Comparison of ENCODE assay signal across 1 cellular context in the genomic region with DNA sequence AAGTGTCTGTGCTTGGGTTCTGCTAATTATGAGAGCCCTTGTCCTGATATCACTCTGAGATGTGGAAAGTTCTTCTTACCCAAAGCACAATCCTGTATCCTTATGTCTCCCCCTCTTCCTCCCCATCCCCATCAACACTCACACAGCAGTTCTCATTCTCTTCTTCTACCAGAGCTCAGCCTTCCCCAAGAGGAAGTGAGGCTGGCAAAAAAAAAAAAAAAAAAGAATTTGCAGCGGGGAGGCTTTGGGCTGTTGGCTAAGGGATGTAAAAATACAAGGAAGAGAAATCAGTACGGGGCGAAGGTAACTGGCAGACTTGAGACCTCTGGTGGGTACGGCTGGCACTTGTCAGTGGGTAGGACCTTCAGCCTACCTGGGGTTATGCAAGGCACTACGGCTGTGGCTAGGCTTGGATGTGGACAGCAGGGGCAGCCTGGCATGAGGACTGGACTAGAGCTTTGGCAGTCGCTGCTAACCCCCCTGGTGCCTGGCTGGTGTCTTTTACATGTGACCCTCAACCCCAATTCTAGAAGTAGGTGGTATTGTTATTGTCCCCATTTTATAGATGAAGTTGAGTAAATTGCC.
TF ChIP-seq lines count a peak whose summit lies in the region.

No MANE protein-coding gene starts in this region.

TF ChIP-seq in K562, 482 proteins besides CTCF, POLR2A, EP300 and RAD21 (continued from another document):
- TF ChIP-seq, protein P1, sequence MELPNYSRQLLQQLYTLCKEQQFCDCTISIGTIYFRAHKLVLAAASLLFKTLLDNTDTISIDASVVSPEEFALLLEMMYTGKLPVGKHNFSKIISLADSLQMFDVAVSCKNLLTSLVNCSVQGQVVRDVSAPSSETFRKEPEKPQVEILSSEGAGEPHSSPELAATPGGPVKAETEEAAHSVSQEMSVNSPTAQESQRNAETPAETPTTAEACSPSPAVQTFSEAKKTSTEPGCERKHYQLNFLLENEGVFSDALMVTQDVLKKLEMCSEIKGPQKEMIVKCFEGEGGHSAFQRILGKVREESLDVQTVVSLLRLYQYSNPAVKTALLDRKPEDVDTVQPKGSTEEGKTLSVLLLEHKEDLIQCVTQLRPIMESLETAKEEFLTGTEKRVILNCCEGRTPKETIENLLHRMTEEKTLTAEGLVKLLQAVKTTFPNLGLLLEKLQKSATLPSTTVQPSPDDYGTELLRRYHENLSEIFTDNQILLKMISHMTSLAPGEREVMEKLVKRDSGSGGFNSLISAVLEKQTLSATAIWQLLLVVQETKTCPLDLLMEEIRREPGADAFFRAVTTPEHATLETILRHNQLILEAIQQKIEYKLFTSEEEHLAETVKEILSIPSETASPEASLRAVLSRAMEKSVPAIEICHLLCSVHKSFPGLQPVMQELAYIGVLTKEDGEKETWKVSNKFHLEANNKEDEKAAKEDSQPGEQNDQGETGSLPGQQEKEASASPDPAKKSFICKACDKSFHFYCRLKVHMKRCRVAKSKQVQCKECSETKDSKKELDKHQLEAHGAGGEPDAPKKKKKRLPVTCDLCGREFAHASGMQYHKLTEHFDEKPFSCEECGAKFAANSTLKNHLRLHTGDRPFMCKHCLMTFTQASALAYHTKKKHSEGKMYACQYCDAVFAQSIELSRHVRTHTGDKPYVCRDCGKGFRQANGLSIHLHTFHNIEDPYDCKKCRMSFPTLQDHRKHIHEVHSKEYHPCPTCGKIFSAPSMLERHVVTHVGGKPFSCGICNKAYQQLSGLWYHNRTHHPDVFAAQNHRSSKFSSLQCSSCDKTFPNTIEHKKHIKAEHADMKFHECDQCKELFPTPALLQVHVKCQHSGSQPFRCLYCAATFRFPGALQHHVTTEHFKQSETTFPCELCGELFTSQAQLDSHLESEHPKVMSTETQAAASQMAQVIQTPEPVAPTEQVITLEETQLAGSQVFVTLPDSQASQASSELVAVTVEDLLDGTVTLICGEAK (IDR thresholded peaks at IDR 0.05): no peak
- TF ChIP-seq, protein P1 (CRISPR knock-in tag; IDR thresholded peaks at IDR 0.05): no peak
- TF ChIP-seq ZNF696 (CRISPR knock-in tag; conservative IDR thresholded peaks at IDR 0.05): no peak
- no peak for TF ChIP-seq ZNF384 (IDR thresholded peaks at IDR 0.05; ENCODE audit: low read depth, low read length)
- no peak for TF ChIP-seq PRPF4 (IDR thresholded peaks at IDR 0.05; ENCODE audit: insufficient read depth, low read depth, low read length, poor library complexity, severe bottlenecking)
- TF ChIP-seq ZEB2 (IDR thresholded peaks at IDR 0.05): no peak
- no peak for TF ChIP-seq RBM14 (IDR thresholded peaks at IDR 0.05; ENCODE audit: borderline replicate concordance, insufficient read depth, low read depth, low read length)
- no peak for TF ChIP-seq PHF20 (IDR thresholded peaks at IDR 0.05; ENCODE audit: partially characterized antibody)
- TF ChIP-seq, protein P2, sequence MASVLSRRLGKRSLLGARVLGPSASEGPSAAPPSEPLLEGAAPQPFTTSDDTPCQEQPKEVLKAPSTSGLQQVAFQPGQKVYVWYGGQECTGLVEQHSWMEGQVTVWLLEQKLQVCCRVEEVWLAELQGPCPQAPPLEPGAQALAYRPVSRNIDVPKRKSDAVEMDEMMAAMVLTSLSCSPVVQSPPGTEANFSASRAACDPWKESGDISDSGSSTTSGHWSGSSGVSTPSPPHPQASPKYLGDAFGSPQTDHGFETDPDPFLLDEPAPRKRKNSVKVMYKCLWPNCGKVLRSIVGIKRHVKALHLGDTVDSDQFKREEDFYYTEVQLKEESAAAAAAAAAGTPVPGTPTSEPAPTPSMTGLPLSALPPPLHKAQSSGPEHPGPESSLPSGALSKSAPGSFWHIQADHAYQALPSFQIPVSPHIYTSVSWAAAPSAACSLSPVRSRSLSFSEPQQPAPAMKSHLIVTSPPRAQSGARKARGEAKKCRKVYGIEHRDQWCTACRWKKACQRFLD (CRISPR knock-in tag; IDR thresholded peaks at IDR 0.05): no peak
- TF ChIP-seq MEF2D (tag; conservative IDR thresholded peaks at IDR 0.05; ENCODE audit: low read depth): no peak
- TF ChIP-seq CAMTA2 (CRISPR knock-in tag; conservative IDR thresholded peaks at IDR 0.05): no peak
- no peak for TF ChIP-seq KLF1 (tag; IDR thresholded peaks at IDR 0.05)
- no peak for TF ChIP-seq TRIM25 (IDR thresholded peaks at IDR 0.05; ENCODE audit: borderline replicate concordance)
- TF ChIP-seq, protein P3, sequence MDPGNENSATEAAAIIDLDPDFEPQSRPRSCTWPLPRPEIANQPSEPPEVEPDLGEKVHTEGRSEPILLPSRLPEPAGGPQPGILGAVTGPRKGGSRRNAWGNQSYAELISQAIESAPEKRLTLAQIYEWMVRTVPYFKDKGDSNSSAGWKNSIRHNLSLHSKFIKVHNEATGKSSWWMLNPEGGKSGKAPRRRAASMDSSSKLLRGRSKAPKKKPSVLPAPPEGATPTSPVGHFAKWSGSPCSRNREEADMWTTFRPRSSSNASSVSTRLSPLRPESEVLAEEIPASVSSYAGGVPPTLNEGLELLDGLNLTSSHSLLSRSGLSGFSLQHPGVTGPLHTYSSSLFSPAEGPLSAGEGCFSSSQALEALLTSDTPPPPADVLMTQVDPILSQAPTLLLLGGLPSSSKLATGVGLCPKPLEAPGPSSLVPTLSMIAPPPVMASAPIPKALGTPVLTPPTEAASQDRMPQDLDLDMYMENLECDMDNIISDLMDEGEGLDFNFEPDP (CRISPR knock-in tag; IDR thresholded peaks at IDR 0.05): no peak
- no peak for TF ChIP-seq ETV1 (tag; conservative IDR thresholded peaks at IDR 0.05; ENCODE audit: low read depth)
